In the genomic region with DNA sequence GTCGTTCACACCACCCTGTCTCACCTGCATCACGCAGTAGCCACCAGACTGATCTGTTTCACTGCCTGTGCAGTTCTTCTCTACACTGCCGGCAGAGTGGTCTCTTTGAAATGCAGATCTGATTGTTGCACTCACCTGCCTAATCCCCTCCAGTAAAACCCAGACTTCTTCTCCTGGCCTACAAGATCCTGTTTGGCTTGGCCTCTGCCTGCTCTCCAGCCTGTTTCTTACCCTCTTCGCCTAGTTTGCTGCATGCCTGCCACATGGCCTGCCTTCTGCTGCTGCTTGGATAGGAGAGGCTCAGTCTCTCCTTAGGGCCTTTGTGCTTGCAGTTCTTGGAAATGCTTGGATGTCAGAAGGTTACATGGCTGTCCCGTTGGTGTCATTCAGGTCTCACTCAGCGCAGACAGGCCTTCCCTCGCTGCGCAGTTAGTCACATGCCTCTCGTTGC, we compare ENCODE assay signal across 10 cellular contexts. TPM values are rescaled to one million over a fixed set of nuclear protein-coding genes. Genes with fewer than 3 reads are reported as not detected.
DNase-seq lines count a peak whose midpoint lies in the region; ATAC-seq and TF ChIP-seq lines count a peak whose summit lies in the region.
"Had no signal": no experiment of that assay in that cellular context is flagged by ENCODE, and none has a peak within 500 bp of the region (broad histone marks: within the 10 kb centered on the region; RNA-seq: fewer than 3 reads in every experiment).

No MANE protein-coding gene starts in this region.

- H3K27me3 ChIP-seq in right cardiac atrium (ENCODE audit: control insufficient read depth, insufficient read depth) (no peaks in the 10 kb centered on the region), thyroid gland (no peaks in the 10 kb centered on the region)

- peaks cover 94% of the 10 kb centered on the region for H3K4me1 Mint-ChIP-seq in activated naive CD4-positive, alpha-beta T cell treated with anti-CD3 and anti-CD28 coated beads, Interleukin-2, amount 50 U/mL, for 24 hours

- H3K9me3 ChIP-seq in right cardiac atrium (ENCODE audit: control insufficient read depth, low read length) (no peaks in the 10 kb centered on the region), thyroid gland (no peaks in the 10 kb centered on the region)

- ATAC-seq in SK-N-SH treated with all-trans-retinoic acid at 6 μM for 48 hours (peak; percentile 32), right cardiac atrium (peak in 1 of 2 donors; percentile 46), HG03432 (IDR thresholded peaks at IDR 0.05; ENCODE audit: unreplicated experiment) (no peak)

- TF ChIP-seq POLR2A in thyroid gland (IDR thresholded peaks at IDR 0.05), result no peak

- H3K27ac Mint-ChIP-seq in activated naive CD4-positive, alpha-beta T cell treated with anti-CD3 and anti-CD28 coated beads, Interleukin-2, amount 50 U/mL, for 24 hours, result peak overlapping the region; percentile 97

- no peaks in the 10 kb centered on the region for H3K36me3 Mint-ChIP-seq in activated naive CD4-positive, alpha-beta T cell treated with anti-CD3 and anti-CD28 coated beads, Interleukin-2, amount 50 U/mL, for 24 hours

- H3K4me3 Mint-ChIP-seq in activated naive CD4-positive, alpha-beta T cell treated with anti-CD3 and anti-CD28 coated beads, Interleukin-2, amount 50 U/mL, for 24 hours, result peak overlapping the region; percentile 5

- DNase-seq in activated naive CD4-positive, alpha-beta T cell (lab: John Stamatoyannopoulos, UW), result no peak
- DNase-seq in right cardiac atrium (no peak), thyroid gland (no peak), NCI-H345 (lab: John Stamatoyannopoulos, UW) (no peak), posterior cingulate gyrus (no peak)
- DNase-seq: NCI-H1092, occipital lobe had no signal

- H3K9me3 Mint-ChIP-seq in activated naive CD4-positive, alpha-beta T cell treated with anti-CD3 and anti-CD28 coated beads, Interleukin-2, amount 50 U/mL, for 24 hours, result no peaks in the 10 kb centered on the region

- H3K27me3 Mint-ChIP-seq in activated naive CD4-positive, alpha-beta T cell treated with anti-CD3 and anti-CD28 coated beads, Interleukin-2, amount 50 U/mL, for 24 hours, result no peaks in the 10 kb centered on the region

- no peak for TF ChIP-seq CTCF in thyroid gland (IDR thresholded peaks at IDR 0.05)

- 57% methylated on average over 9 of the region's 9 CpGs for WGBS in right cardiac atrium
- 84 to 88% methylated on average over 9 of the region's 9 CpGs for WGBS in thyroid gland, 2 donors

- intact Hi-C loops in right cardiac atrium (cut with DNase I) (no loop called here), thyroid gland (cut with DNase I) (no loop called here), posterior cingulate gyrus (cut with DNase I) (no loop called here)

- H3K4me1 ChIP-seq in right cardiac atrium (ENCODE audit: control insufficient read depth, insufficient read depth, low read length) (peaks cover 5% of the 10 kb centered on the region), thyroid gland (peaks cover 48 to 66% of the 10 kb centered on the region in 2 donors)

- peak overlapping the region; percentile 21 for H3K27ac ChIP-seq in right cardiac atrium (ENCODE audit: low read length)
- peak overlapping the region in 2 of 3 donors; percentile 70 to 80 for H3K27ac ChIP-seq in thyroid gland

- H3K36me3 ChIP-seq in thyroid gland, result no peaks in the 10 kb centered on the region

- H3K4me3 ChIP-seq in right cardiac atrium (ENCODE audit: low read length) (no peak overlapping the region), thyroid gland (replicated peaks in 1 of 3) (no peak overlapping the region)

TF ChIP-seq in SK-N-SH treated with all-trans-retinoic acid at 6 μM for 48 hours, 23 proteins besides CTCF, POLR2A, EP300 and RAD21:
- no peak for TF ChIP-seq CSDC2 (CRISPR knock-in tag; IDR thresholded peaks at IDR 0.05)
- TF ChIP-seq SNAI2 (CRISPR knock-in tag; IDR thresholded peaks at IDR 0.05), result 0 out of 2 replicates have a peak, but pooled peaks have one; percentile 59

RNA-seq across cellular contexts. Expression of a gene that starts 42.0 kb away (rescaled TPM):
- total RNA-seq in right cardiac atrium (10 to 100 TPM; 48.3 to 82.5 (median 56.5) TPM), thyroid gland (10 to 100 TPM; 39.6 to 67.7 (median 59.7) TPM)
- 30.9 TPM for polyA plus RNA-seq in right cardiac atrium

RNA-seq across cellular contexts. Expression of a gene that starts 59.9 kb away (rescaled TPM):
- 10 to 100 TPM; 84.4 to 97.7 (median 91.7) TPM for total RNA-seq in right cardiac atrium
- 62.1 TPM for polyA plus RNA-seq in right cardiac atrium
- 100 to 1,000 TPM; 149 to 231 (median 158) TPM for total RNA-seq in thyroid gland
